In the genomic region with DNA sequence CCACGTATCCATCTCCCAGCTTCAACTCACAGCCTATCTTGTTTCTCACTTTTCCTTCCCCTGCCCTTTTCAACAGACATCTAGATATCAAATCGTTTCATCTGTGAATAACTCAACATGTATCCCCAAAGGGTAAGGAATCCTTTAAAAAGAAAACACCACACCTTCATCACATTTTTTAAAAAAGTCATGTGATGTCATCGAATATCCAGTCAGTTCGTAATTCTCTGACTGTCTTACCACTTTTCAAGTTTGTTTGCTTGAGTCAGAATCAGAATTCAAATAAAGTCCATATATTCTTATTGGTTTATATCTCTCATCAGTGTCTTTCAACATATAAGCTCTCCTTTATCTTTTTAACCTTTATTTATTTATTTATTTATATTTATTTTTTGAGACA, we compare ENCODE assay signal across 34 cellular contexts. TPM values are rescaled to one million over a fixed set of nuclear protein-coding genes. Genes with fewer than 3 reads are reported as not detected.
"Had no signal": no experiment of that assay in that cellular context is flagged by ENCODE, and none has a peak within 500 bp of the region (broad histone marks: within the 10 kb centered on the region; RNA-seq: fewer than 3 reads in every experiment).

No MANE protein-coding gene starts in this region.

- H3K4me1 ChIP-seq: ascending aorta had no signal

- H3K4me3 ChIP-seq: adrenal gland, ascending aorta, body of pancreas, breast epithelium, cardiac muscle cell had no signal

- H3K27ac ChIP-seq: adrenal gland, ascending aorta, body of pancreas, brain microvascular endothelial cell, breast epithelium, cardiac muscle cell had no signal

- H3K27me3 ChIP-seq: adrenal gland, ascending aorta, body of pancreas, breast epithelium had no signal

- FAIRE-seq: astrocyte, bronchial epithelial cell had no signal

- ATAC-seq: activated naive CD4-positive, alpha-beta T cell treated with anti-CD3 and anti-CD28 coated beads, Interleukin-2, amount 50 U/mL, for 72 hours; activated naive CD8-positive, alpha-beta T cell treated with anti-CD3 and anti-CD28 coated beads, Interleukin-2, amount 50 U/mL, for 24 hours; activated T-cell treated with anti-CD3 and anti-CD28 coated beads, Interleukin-2, amount 50 U/mL, for 4 hours; activated T-cell treated with anti-CD3 and anti-CD28 coated beads, Interleukin-2, amount 50 U/mL, for 72 hours; activated T-helper 17 cell treated with anti-CD3 and anti-CD28 coated beads, Interleukin-2, amount 50 U/mL, for 72 hours; body of pancreas had no signal

- DNase-seq: activated effector memory CD4-positive, alpha-beta T cell treated with anti-CD3 and anti-CD28 coated beads, Interleukin-2, amount 50 U/mL, for 16 hours; activated effector memory CD4-positive, alpha-beta T cell treated with Interleukin-2 at 50 U/mL for 16 hours; activated gamma-delta T cell; activated gamma-delta T cell treated with Interleukin-2 at 50 U/mL for 16 hours; activated naive CD4-positive, alpha-beta T cell; activated naive CD4-positive, alpha-beta T cell treated with anti-CD3 and anti-CD28 coated beads for 36 hours; activated naive CD4-positive, alpha-beta T cell treated with anti-CD3 and anti-CD28 coated beads, Interleukin-2, amount 10 ng/mL, durations not matched to agents 7 days and 5 days; activated naive CD4-positive, alpha-beta T cell treated with anti-CD3 and anti-CD28 coated beads, Interleukin-2, amount 50 U/mL, for 16 hours; activated naive CD4-positive, alpha-beta T cell treated with Interleukin-2 at 50 U/mL for 16 hours; activated naive CD8-positive, alpha-beta T cell treated with anti-CD3 and anti-CD28 coated beads for 36 hours; activated naive CD8-positive, alpha-beta T cell treated with anti-CD3 and anti-CD28 coated beads, Interleukin-2, amount 10 ng/mL, durations not matched to agents 7 days and 5 days; activated naive CD8-positive, alpha-beta T cell treated with anti-CD3 and anti-CD28 coated beads, Interleukin-2, amount 50 U/mL, for 24 hours; activated T-cell treated with anti-CD3 and anti-CD28 coated beads, Interleukin-2, amount 50 U/mL, for 1 hour; activated T-cell treated with anti-CD3 and anti-CD28 coated beads, Interleukin-2, amount 50 U/mL, for 24 hours; activated T-cell treated with anti-CD3 and anti-CD28 coated beads, Interleukin-2, amount 50 U/mL, for 4 hours; activated T-cell treated with anti-CD3 and anti-CD28 coated beads, Interleukin-2, amount 50 U/mL, for 48 hours; activated T-cell treated with anti-CD3 and anti-CD28 coated beads, Interleukin-2, amount 50 U/mL, for 72 hours; adrenal gland; amniotic stem cell; amygdala; anterior cingulate cortex; aorta; body of pancreas; brain microvascular endothelial cell; caudate nucleus; central memory CD4-positive, alpha-beta T cell; cerebellar nuclear complex had no signal

- H3K9me3 ChIP-seq: adrenal gland, ascending aorta, body of pancreas, breast epithelium had no signal

- H3K36me3 ChIP-seq: adrenal gland, ascending aorta, brain microvascular endothelial cell, breast epithelium, cardiac muscle cell had no signal

RNA-seq across cellular contexts. Expression of gene LONRF2, which starts 5.4 kb away (rescaled TPM):
- total RNA-seq: activated naive CD4-positive, alpha-beta T cell treated with anti-CD3 and anti-CD28 coated beads for 36 hours; activated naive CD8-positive, alpha-beta T cell treated with anti-CD3 and anti-CD28 coated beads for 36 hours; bronchial epithelial cell had no signal
